8 cellular contexts compared by ENCODE assay signal in genomic region chr10:101536800-101537199, GRCh38. TPM values are rescaled to one million over a fixed set of nuclear protein-coding genes. Genes with fewer than 3 reads are reported as not detected.
A peak's percentile ranks its signal among the peaks of the same experiment; 100 is the strongest.
DNase-seq lines count a peak whose midpoint lies in the region; ATAC-seq and TF ChIP-seq lines count a peak whose summit lies in the region.

No MANE protein-coding gene starts in this region.

- ATAC-seq in GM21717 (IDR thresholded peaks at IDR 0.05; ENCODE audit: unreplicated experiment) (no peak), GM21737 (IDR thresholded peaks at IDR 0.05; ENCODE audit: unreplicated experiment) (no peak), HG03378 (IDR thresholded peaks at IDR 0.05; ENCODE audit: unreplicated experiment) (no peak)

- H3F3A ChIP-seq in neural progenitor cell (ENCODE audit: low read depth) = no peaks in the 10 kb centered on the region

- intact Hi-C loops in mammary epithelial cell (cut with micrococcal nuclease) = loop anchor here (1.0 kb wide), 1 partner anchor 34 kb away; no protein-coding TSS in a partner anchor

- no peaks in the 10 kb centered on the region for H3K9me3 ChIP-seq in mammary epithelial cell (replicated peaks; ENCODE audit: insufficient read depth, low read length)
- H3K9me3 ChIP-seq in neural progenitor cell (ENCODE audit: low read depth) = no peaks in the 10 kb centered on the region

- peaks cover 25% of the 10 kb centered on the region for H3K36me3 Mint-ChIP-seq in neural progenitor cell

- H4K20me1 ChIP-seq in mammary epithelial cell (ENCODE audit: insufficient read depth, low read length) (no peaks in the 10 kb centered on the region), neural progenitor cell (ENCODE audit: low read depth) (no peaks in the 10 kb centered on the region)

- in situ Hi-C loops in mammary epithelial cell (cut with MboI; ENCODE audit: low sequenced_read_pairs in 2 of 2) = no loop called here

- H3K4me2 ChIP-seq in mammary epithelial cell (ENCODE audit: insufficient read depth, low read depth, low read length) (no peak overlapping the region), neural progenitor cell (no peak overlapping the region)

- H3K27me3 Mint-ChIP-seq in neural progenitor cell (ENCODE audit: insufficient read depth, low read depth) = no peaks in the 10 kb centered on the region

- no peaks in the 10 kb centered on the region for H3K9me3 Mint-ChIP-seq in neural progenitor cell

- H3K79me2 ChIP-seq in mammary epithelial cell (ENCODE audit: insufficient read depth, low read length) (no peaks in the 10 kb centered on the region), neural progenitor cell (ENCODE audit: low read depth) (no peaks in the 10 kb centered on the region)

- dilution Hi-C loops in mammary epithelial cell (cut with HindIII; ENCODE audit: low sequenced_read_pairs) = no loop called here

- no peak overlapping the region for H3K27ac ChIP-seq in mammary epithelial cell (ENCODE audit: insufficient read depth, low read depth, low read length)
- H3K27ac ChIP-seq in neural progenitor cell = no peak overlapping the region

- CTCF ChIA-PET in mammary epithelial cell (lab: Charles Lee; ENCODE audit: low non-redundant PET) = interaction anchor here (0.6 kb wide), 1 partner anchor 15 kb away, joined by 5 read pairs; no protein-coding TSS in a partner anchor

- TF ChIP-seq CTCF in mammary epithelial cell (conservative IDR thresholded peaks at IDR 0.05 in 1 of 2, IDR thresholded peaks at IDR 0.05 in 1 of 2; ENCODE audit: extremely low read depth in 1 of 2, insufficient read depth in 1 of 2, low read depth in 1 of 2, low read length in 2 of 2) (peak; percentile 64 to 70), neural progenitor cell (IDR thresholded peaks at IDR 0.05) (peak; percentile 77)

- no TSS peak for BruUV-seq in mammary epithelial cell (replicated peaks; lab: Mats Ljungman, UMichigan)

- H3K36me3 ChIP-seq in mammary epithelial cell (ENCODE audit: insufficient read depth, low read length) = no peaks in the 10 kb centered on the region
- H3K36me3 ChIP-seq in neural progenitor cell = no peaks in the 10 kb centered on the region

- no peak overlapping the region for H3K27ac Mint-ChIP-seq in neural progenitor cell

- no peaks in the 10 kb centered on the region for H3K4me1 Mint-ChIP-seq in neural progenitor cell

- DNase-seq in NCI-H1105 treated with DMSO at 0.1 percent for 48 hours (lab: John Stamatoyannopoulos, UW) (peak; percentile 14), NCI-H1105 (lab: John Stamatoyannopoulos, UW) (no peak), Kasumi-1 (lab: John Stamatoyannopoulos, UW) (peak; percentile 51 to 81), mammary epithelial cell (peak; percentile 18), neural progenitor cell (ENCODE audit: low spot score) (peak; percentile 73)

- H3K27me3 ChIP-seq in mammary epithelial cell (ENCODE audit: insufficient read depth, low read length) (no peaks in the 10 kb centered on the region), neural progenitor cell (no peaks in the 10 kb centered on the region)

- H3K4me3 ChIP-seq in mammary epithelial cell (replicated peaks in 1 of 3; ENCODE audit: insufficient read depth in 1 of 3, low read depth in 2 of 3, low read length in 3 of 3) (no peak overlapping the region), neural progenitor cell (no peak overlapping the region)

- H3K4me1 ChIP-seq in mammary epithelial cell (ENCODE audit: insufficient read depth, low read length) (no peaks in the 10 kb centered on the region), neural progenitor cell (peaks cover 10% of the 10 kb centered on the region)

- H3K4me3 Mint-ChIP-seq in neural progenitor cell = no peak overlapping the region

- no peak overlapping the region for H2AFZ ChIP-seq in mammary epithelial cell (ENCODE audit: low read depth, low read length)
- no peak overlapping the region for H2AFZ ChIP-seq in neural progenitor cell (replicated peaks)

- H3K9ac ChIP-seq in mammary epithelial cell (ENCODE audit: insufficient read depth, low read length) = no peak overlapping the region
- no peak overlapping the region for H3K9ac ChIP-seq in neural progenitor cell

RNA-seq across cellular contexts. Expression of gene POLL, which starts 51.3 kb away (rescaled TPM):
- total RNA-seq in mammary epithelial cell (10 to 100 TPM; 14.7 to 30.3 TPM), neural progenitor cell (ENCODE audit: low replicate concordance) (22.8 and 29.7 TPM in 2 replicates)
- 17.7 TPM for polyA plus RNA-seq in mammary epithelial cell
- polyA minus RNA-seq in mammary epithelial cell = 40.8 TPM

RNA-seq across cellular contexts. Expression of gene DPCD, which starts 51.3 kb away (rescaled TPM):
- total RNA-seq in mammary epithelial cell (10 to 100 TPM; 25.8 to 32.2 TPM), neural progenitor cell (ENCODE audit: low replicate concordance) (49.7 and 71.1 TPM in 2 replicates)
- 57.6 TPM for polyA plus RNA-seq in mammary epithelial cell
- 47.5 TPM for polyA minus RNA-seq in mammary epithelial cell
